14 cellular contexts compared by ENCODE assay signal in the genomic region with DNA sequence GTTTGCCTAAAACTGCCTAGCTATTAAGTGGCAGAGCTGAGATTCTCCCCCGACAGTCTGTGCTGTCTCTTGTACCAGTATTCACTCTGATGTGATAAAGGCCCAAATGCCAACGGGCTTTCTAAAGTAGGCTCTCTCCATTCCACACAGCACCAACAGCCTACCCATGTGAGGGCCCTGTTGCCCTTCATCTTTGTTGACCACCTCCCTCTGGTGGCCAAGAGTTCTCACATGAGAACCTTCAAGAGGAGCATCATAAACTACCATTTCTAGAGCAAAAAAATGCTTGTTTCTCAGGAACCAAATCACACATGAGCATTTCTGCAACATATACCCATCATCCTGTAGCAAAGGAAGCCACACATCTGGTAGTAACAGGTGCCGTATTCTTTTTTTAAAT.
DNase-seq lines count a peak whose midpoint lies in the region; ATAC-seq and TF ChIP-seq lines count a peak whose summit lies in the region.
"Had no signal": no experiment of that assay in that cellular context is flagged by ENCODE, and none has a peak within 500 bp of the region (broad histone marks: within the 10 kb centered on the region; RNA-seq: fewer than 3 reads in every experiment).

No MANE protein-coding gene starts in this region.

- peaks cover 2% of the 10 kb centered on the region for H3K27me3 Mint-ChIP-seq in progenitor cell of endocrine pancreas

- H3K4ac ChIP-seq in mesenchymal stem cell (ENCODE audit: low read depth in 1 of 2, low read length in 2 of 2) = no peak overlapping the region

- H3K4me3 Mint-ChIP-seq in progenitor cell of endocrine pancreas (ENCODE audit: low read depth) = no peak overlapping the region
- H3K4me3 Mint-ChIP-seq: effector memory CD8-positive, alpha-beta T cell had no signal

- H2BK120ac ChIP-seq in mesenchymal stem cell (ENCODE audit: low read depth, low read length) = no peak overlapping the region

- H2BK5ac ChIP-seq in mesenchymal stem cell (ENCODE audit: low read depth, low read length, poor library complexity, severe bottlenecking) = no peak overlapping the region

- intact Hi-C loops in spleen (cut with DNase I; ENCODE audit: low total_unique reads) = no loop called here

- H2BK12ac ChIP-seq in mesenchymal stem cell (ENCODE audit: low read length in 2 of 2) = no peak overlapping the region

- WGBS in spleen, 5 donors = 56 to 80% (median 72%) methylated on average over 3 of the region's 3 CpGs
- WGBS in mesenchymal stem cell = 51% methylated on average over 3 of the region's 3 CpGs

- H3K9me3 ChIP-seq in spleen (peaks cover 0 to 28% (median 22%) of the 10 kb centered on the region in 8 donors), mesenchymal stem cell (ENCODE audit: control insufficient read depth, low read length) (peaks cover 7% of the 10 kb centered on the region)

- H3K27ac ChIP-seq in VCaP (no peak overlapping the region), spleen (no peak overlapping the region), mesenchymal stem cell (ENCODE audit: low read length, poor library complexity, severe bottlenecking) (no peak overlapping the region)

- H3K9me3 Mint-ChIP-seq in progenitor cell of endocrine pancreas (ENCODE audit: low read depth) = peaks cover 14% of the 10 kb centered on the region

- DNase-seq in NCI-H1092 treated with DMSO at 0.1 percent for 48 hours (lab: John Stamatoyannopoulos, UW) (peak; percentile 18), NCI-H1092 (lab: John Stamatoyannopoulos, UW) (no peak), KBM-7 (peak; percentile 1), progenitor cell of endocrine pancreas (ENCODE audit: low spot score, unreplicated experiment) (no peak), spleen (no peak), mesenchymal stem cell (no peak)
- DNase-seq: activated T-cell treated with anti-CD3 and anti-CD28 coated beads, Interleukin-2, amount 50 U/mL, for 1 hour; anterior cingulate cortex; DND-41; effector memory CD8-positive, alpha-beta T cell; head of caudate nucleus; IMR-90 had no signal

- in situ Hi-C loops in KBM-7 (cut with MboI; ENCODE audit: low pct_unique_long_range_greater_than_20kb, low sequenced_read_pairs) = no loop called here

- no peaks in the 10 kb centered on the region for H3K79me1 ChIP-seq in mesenchymal stem cell (replicated peaks; ENCODE audit: low read length, poor library complexity, severe bottlenecking)

- no peaks in the 10 kb centered on the region for H3K27me3 ChIP-seq in spleen (replicated peaks in 1 of 7)
- H3K27me3 ChIP-seq in mesenchymal stem cell (ENCODE audit: control insufficient read depth in 1 of 2, insufficient read depth in 1 of 2, low read length in 2 of 2) = no peaks in the 10 kb centered on the region

- H3K27ac Mint-ChIP-seq in progenitor cell of endocrine pancreas = no peak overlapping the region
- H3K27ac Mint-ChIP-seq: effector memory CD8-positive, alpha-beta T cell had no signal

- no peak overlapping the region for H2AFZ ChIP-seq in mesenchymal stem cell (ENCODE audit: low read depth, low read length)

- H3K4me1 Mint-ChIP-seq in progenitor cell of endocrine pancreas (ENCODE audit: low read depth) = no peaks in the 10 kb centered on the region

- H3K36me3 ChIP-seq in spleen (no peaks in the 10 kb centered on the region), mesenchymal stem cell (ENCODE audit: control insufficient read depth in 1 of 2, insufficient read depth in 2 of 2, low read depth in 1 of 2, low read length in 2 of 2) (no peaks in the 10 kb centered on the region)

- no peak overlapping the region for H3K14ac ChIP-seq in mesenchymal stem cell (ENCODE audit: low read length in 2 of 2)

- H3K4me1 ChIP-seq in spleen (no peaks in the 10 kb centered on the region), mesenchymal stem cell (ENCODE audit: control insufficient read depth, insufficient read depth, low read depth, low read length) (no peaks in the 10 kb centered on the region)

- no peak for TF ChIP-seq POLR2A in spleen (IDR thresholded peaks at IDR 0.05)

- H3K23ac ChIP-seq in mesenchymal stem cell (ENCODE audit: low read length in 2 of 2) = no peak overlapping the region

- H4K8ac ChIP-seq in mesenchymal stem cell (ENCODE audit: low read length) = no peak overlapping the region

- H3K36me3 Mint-ChIP-seq in progenitor cell of endocrine pancreas (ENCODE audit: insufficient read depth) = peaks cover 5% of the 10 kb centered on the region

- no peak for ATAC-seq in HG02588 (IDR thresholded peaks at IDR 0.05; ENCODE audit: unreplicated experiment)
- ATAC-seq: effector memory CD8-positive, alpha-beta T cell had no signal

- no peak overlapping the region for H2AK5ac ChIP-seq in mesenchymal stem cell (ENCODE audit: low read length, severe bottlenecking)

- H3K9ac ChIP-seq in mesenchymal stem cell (ENCODE audit: low read length) = no peak overlapping the region

- H4K91ac ChIP-seq in mesenchymal stem cell (ENCODE audit: low read length) = no peak overlapping the region

- no peak overlapping the region for H3K4me2 ChIP-seq in mesenchymal stem cell (ENCODE audit: low read length, poor library complexity, severe bottlenecking)

- H3K4me3 ChIP-seq in spleen = no peak overlapping the region
- H3K4me3 ChIP-seq in mesenchymal stem cell (ENCODE audit: insufficient read depth in 1 of 2, low read depth in 1 of 2, low read length in 2 of 2) = no peak overlapping the region

- TF ChIP-seq CTCF in VCaP (conservative IDR thresholded peaks at IDR 0.05) = peak; percentile 70
- peak; percentile 52 for TF ChIP-seq CTCF in progenitor cell of endocrine pancreas (IDR thresholded peaks at IDR 0.05; ENCODE audit: unreplicated experiment)
- no peak for TF ChIP-seq CTCF in spleen (IDR thresholded peaks at IDR 0.05 in 8 of 11, conservative IDR thresholded peaks at IDR 0.05 in 3 of 11)

- no peak overlapping the region for H2BK15ac ChIP-seq in mesenchymal stem cell (ENCODE audit: low read depth, poor library complexity, severe bottlenecking)

- no peak overlapping the region for H3K18ac ChIP-seq in mesenchymal stem cell (ENCODE audit: low read depth in 1 of 2, low read length in 2 of 2)

Comparison
In these comparisons a context has a peak if more than half of its experiments do, and no peak if none do; other contexts are left out.
1. DNase-seq: peak in NCI-H1092 treated with DMSO at 0.1 percent for 48 hours (single experiment) and KBM-7 (single experiment); none in NCI-H1092 (single experiment), progenitor cell of endocrine pancreas (single experiment), spleen (single experiment) and mesenchymal stem cell (single experiment).
2. CTCF ChIP-seq: peak in VCaP (single experiment) and progenitor cell of endocrine pancreas (single experiment); none in spleen (0 of 11).